ENCODE assay signal across 8 cellular contexts in the genomic region with DNA sequence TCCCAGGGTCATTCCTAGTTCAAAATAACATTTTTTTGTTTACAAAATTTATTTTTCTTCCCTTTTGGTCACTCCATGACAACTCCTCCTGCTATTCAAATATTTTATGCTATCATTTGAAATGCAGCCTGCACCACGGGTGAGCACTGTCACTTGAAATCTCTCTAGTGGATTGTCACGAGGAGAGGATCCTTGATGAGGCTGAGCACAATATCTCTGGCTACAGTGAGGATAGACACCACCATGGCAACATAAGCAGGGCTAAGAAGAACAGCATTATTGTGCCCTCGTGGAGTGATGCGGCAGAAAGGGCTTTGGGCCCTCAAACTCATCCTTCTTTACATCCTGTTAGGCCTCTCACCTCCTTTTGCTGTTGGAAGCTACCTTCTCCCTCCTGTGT.
"Had no signal": no experiment of that assay in that cellular context is flagged by ENCODE, and none has a peak within 500 bp of the region (broad histone marks: within the 10 kb centered on the region; RNA-seq: fewer than 3 reads in every experiment).

No MANE protein-coding gene starts in this region.

- H3K9me3 ChIP-seq: HAP-1 had no signal

- H3K36me3 ChIP-seq: HAP-1 had no signal

- H2AFZ ChIP-seq: GM23248 had no signal

- H3K4me3 ChIP-seq: GM23248, HAP-1, K562 had no signal

- H3K4me1 ChIP-seq: HAP-1 had no signal

- ATAC-seq: HCT116, K562 had no signal

- H3K27ac ChIP-seq: GM23248 had no signal

- H3K9ac ChIP-seq: GM23248 had no signal

- DNase-seq: GM23248, GOT3, H7, HFFc6, IMR-90 had no signal
